Comparison of ENCODE assay signal across 1 cellular context in the genomic region with DNA sequence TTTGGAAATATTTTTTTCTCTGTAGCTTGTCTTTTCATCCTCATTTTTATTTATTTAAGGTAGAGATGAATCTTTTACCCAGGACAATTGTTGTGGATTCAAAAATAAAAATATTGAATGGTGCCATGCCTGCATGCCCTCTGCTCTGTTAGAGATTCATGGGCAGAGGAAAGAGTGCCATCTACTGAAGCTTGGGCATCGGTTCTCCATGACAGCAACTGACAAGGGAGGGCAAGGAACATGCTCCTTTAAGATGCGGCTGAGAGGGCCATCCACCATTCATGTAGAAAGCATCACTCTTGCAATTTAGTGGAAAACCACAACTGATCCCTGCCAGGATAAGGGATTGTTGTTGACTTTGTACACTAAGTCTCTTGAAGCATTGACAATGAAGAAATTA.
TF ChIP-seq lines count a peak whose summit lies in the region.

No MANE protein-coding gene starts in this region.

TF ChIP-seq in WTC11, 78 proteins besides CTCF, POLR2A, EP300 and RAD21 (continued from another document):
- TF ChIP-seq GRHL2 (CRISPR knock-in tag; IDR thresholded peaks at IDR 0.05; ENCODE audit: insufficient replicate concordance, severe bottlenecking) = no peak
- TF ChIP-seq ZNF138 (CRISPR knock-in tag; conservative IDR thresholded peaks at IDR 0.05) = no peak
TF ChIP-seq in WTC11: peak in this region for 0.
